In the genomic region with DNA sequence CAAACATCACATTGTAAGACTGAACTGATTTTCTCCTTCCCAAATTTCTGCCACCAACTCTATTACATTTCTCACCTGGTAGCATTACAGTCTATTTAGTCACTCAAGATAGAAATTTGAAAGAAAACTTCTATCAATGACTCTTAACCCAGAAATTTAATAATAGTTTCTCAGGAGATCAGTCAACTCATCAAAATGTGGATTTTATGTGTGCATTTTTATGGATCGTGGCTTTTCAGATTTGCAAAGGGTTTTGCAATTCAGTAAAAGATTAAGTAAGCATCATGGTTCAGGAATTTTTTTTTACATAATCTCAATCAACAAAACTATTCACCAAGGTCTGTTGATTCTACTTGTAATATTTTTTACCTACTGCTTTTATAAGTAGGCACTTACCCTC, we compare ENCODE assay signal across 29 cellular contexts.
DNase-seq lines count a peak whose midpoint lies in the region; ATAC-seq, FAIRE-seq and TF ChIP-seq lines count a peak whose summit lies in the region.
"Had no signal": no experiment of that assay in that cellular context is flagged by ENCODE, and none has a peak within 500 bp of the region (broad histone marks: within the 10 kb centered on the region; RNA-seq: fewer than 3 reads in every experiment).

No MANE protein-coding gene starts in this region.

- no peak overlapping the region for H3K27ac Mint-ChIP-seq in nephron progenitor cell
- H3K27ac Mint-ChIP-seq: activated CD8-positive, alpha-beta memory T cell treated with anti-CD3 and anti-CD28 coated beads, Interleukin-2, amount 10 ng/mL, durations not matched to agents 7 days and 5 days; activated T-cell treated with anti-CD3 and anti-CD28 coated beads, Interleukin-2, amount 50 U/mL, for 72 hours had no signal

- H3K9me3 ChIP-seq in GM23248 (ENCODE audit: low read depth), result no peaks in the 10 kb centered on the region
- no peaks in the 10 kb centered on the region for H3K9me3 ChIP-seq in keratinocyte (ENCODE audit: control insufficient read depth, low read depth, low read length)
- H3K9me3 ChIP-seq in tibial nerve, result no peaks in the 10 kb centered on the region
- H3K9me3 ChIP-seq: gastrocnemius medialis, MG63, neutrophil, psoas muscle had no signal

- H3K27me3 ChIP-seq in GM23248 (replicated peaks; ENCODE audit: insufficient read depth), result no peaks in the 10 kb centered on the region
- no peaks in the 10 kb centered on the region for H3K27me3 ChIP-seq in keratinocyte (ENCODE audit: control insufficient read depth, extremely low read depth, insufficient read depth, low read length)
- H3K27me3 ChIP-seq in tibial nerve, result no peaks in the 10 kb centered on the region
- H3K27me3 ChIP-seq: BLaER1 treated with 17β-estradiol and CSF1 and Interleukin-3, amounts not matched to agents 10 nM and 100 nM; brain microvascular endothelial cell; gastrocnemius medialis; hepatocyte; MG63; neutrophil; stomach had no signal

- H3F3A ChIP-seq in GM23248 (ENCODE audit: insufficient read depth), result peaks cover 7% of the 10 kb centered on the region; the same call in 1 of the 2 replicates

- H2AFZ ChIP-seq in GM23248, result no peak overlapping the region
- H2AFZ ChIP-seq in keratinocyte (ENCODE audit: control insufficient read depth, low read length), result no peak overlapping the region
- H2AFZ ChIP-seq: hepatocyte had no signal

- H3K4me1 ChIP-seq in GM23248 (ENCODE audit: insufficient read depth) (peaks cover 20% of the 10 kb centered on the region), keratinocyte (ENCODE audit: control insufficient read depth, extremely low read depth, insufficient read depth, low read length) (no peaks in the 10 kb centered on the region), tibial nerve (no peaks in the 10 kb centered on the region)
- H3K4me1 ChIP-seq: BLaER1 treated with 17β-estradiol and CSF1 and Interleukin-3, amounts not matched to agents 10 nM and 100 nM; gastrocnemius medialis; psoas muscle; stomach had no signal

- no peak for TF ChIP-seq POLR2A in tibial nerve (IDR thresholded peaks at IDR 0.05)

- H3K4me3 Mint-ChIP-seq in nephron progenitor cell, result no peak overlapping the region
- H3K4me3 Mint-ChIP-seq: activated CD8-positive, alpha-beta memory T cell treated with anti-CD3 and anti-CD28 coated beads, Interleukin-2, amount 10 ng/mL, durations not matched to agents 7 days and 5 days; activated T-cell treated with anti-CD3 and anti-CD28 coated beads, Interleukin-2, amount 50 U/mL, for 72 hours had no signal

- H3K4me2 ChIP-seq in GM23248 (ENCODE audit: unreplicated experiment) (peak overlapping the region; percentile 14), keratinocyte (ENCODE audit: control insufficient read depth, extremely low read depth, insufficient read depth, low read depth, low read length) (no peak overlapping the region)
- H3K4me2 ChIP-seq: BLaER1 treated with 17β-estradiol and CSF1 and Interleukin-3, amounts not matched to agents 10 nM and 100 nM; hepatocyte had no signal

- WGBS in GM23248 (ENCODE audit: low coverage in 1 of 2, low lambda C conversion rate in 2 of 2, missing lambda C conversion rate in 2 of 2), 2 experiments, result 21 to 35% methylated on average over 1 of the region's 1 CpG
- WGBS in tibial nerve, 2 donors, result 73 to 84% methylated on average over 1 of the region's 1 CpG

- no peaks in the 10 kb centered on the region for H3K27me3 Mint-ChIP-seq in nephron progenitor cell (ENCODE audit: low read depth, poor library complexity)
- H3K27me3 Mint-ChIP-seq: activated CD8-positive, alpha-beta memory T cell treated with anti-CD3 and anti-CD28 coated beads, Interleukin-2, amount 10 ng/mL, durations not matched to agents 7 days and 5 days had no signal

- H3K79me2 ChIP-seq in GM23248 (ENCODE audit: insufficient read depth) (no peaks in the 10 kb centered on the region), keratinocyte (ENCODE audit: control insufficient read depth, insufficient read depth, low read length) (no peaks in the 10 kb centered on the region)
- H3K79me2 ChIP-seq: hepatocyte had no signal

- ATAC-seq in HG03469 (IDR thresholded peaks at IDR 0.05; ENCODE audit: unreplicated experiment), result no peak
- ATAC-seq: activated CD8-positive, alpha-beta memory T cell treated with anti-CD3 and anti-CD28 coated beads, Interleukin-2, amount 10 ng/mL, durations not matched to agents 7 days and 5 days; activated T-cell treated with anti-CD3 and anti-CD28 coated beads, Interleukin-2, amount 50 U/mL, for 72 hours; gastrocnemius medialis; left lobe of liver; psoas muscle had no signal

- H3K9me2 ChIP-seq in GM23248 (ENCODE audit: insufficient read depth), result no peaks in the 10 kb centered on the region

- no peaks in the 10 kb centered on the region for H3K4me1 Mint-ChIP-seq in nephron progenitor cell
- H3K4me1 Mint-ChIP-seq: activated CD8-positive, alpha-beta memory T cell treated with anti-CD3 and anti-CD28 coated beads, Interleukin-2, amount 10 ng/mL, durations not matched to agents 7 days and 5 days had no signal

- H3K27ac ChIP-seq in GM23248, result 0 out of 2 replicates have a peak overlapping the region, but pooled peaks have one; percentile 2
- no peak overlapping the region for H3K27ac ChIP-seq in keratinocyte (ENCODE audit: control insufficient read depth, insufficient read depth, low read length)
- no peak overlapping the region for H3K27ac ChIP-seq in tibial nerve
- H3K27ac ChIP-seq: BLaER1 treated with 17β-estradiol and CSF1 and Interleukin-3, amounts not matched to agents 10 nM and 100 nM; brain microvascular endothelial cell; gastrocnemius medialis; hepatocyte; neutrophil; psoas muscle; stomach had no signal

- no peaks in the 10 kb centered on the region for H3K36me3 Mint-ChIP-seq in nephron progenitor cell (ENCODE audit: low read depth)

- in situ Hi-C loops in GM23248 (cut with MboI), result no loop called here

- FAIRE-seq in keratinocyte (lab: Jason Lieb, UNC), result no peak
- FAIRE-seq in D721Med (lab: Jason Lieb, UNC), result no peak
- FAIRE-seq: A204.1, H1, K562 had no signal

- peak; percentile 47 for DNase-seq in AG09309 (ENCODE audit: low read depth)
- peak; percentile 45 for DNase-seq in GM23248
- peak; percentile 58 for DNase-seq in amniotic epithelial cell (ENCODE audit: low read depth)
- DNase-seq in keratinocyte (ENCODE audit: low read depth, low spot score), result peak; percentile 9
- DNase-seq in D721Med (ENCODE audit: insufficient read length, low spot score), result no peak
- DNase-seq in tibial nerve (ENCODE audit: low spot score in 2 of 2), result no peak
- no peak for DNase-seq in nephron progenitor cell
- DNase-seq: activated CD4-positive, alpha-beta T cell treated with anti-CD3 and anti-CD28 coated beads, Interleukin-2, amount 50 U/mL, for 1 hour; activated CD8-positive, alpha-beta memory T cell treated with anti-CD3 and anti-CD28 coated beads, Interleukin-2, amount 10 ng/mL, durations not matched to agents 7 days and 5 days; activated naive CD4-positive, alpha-beta T cell; activated T-cell treated with anti-CD3 and anti-CD28 coated beads, Interleukin-2, amount 50 U/mL, for 72 hours; brain microvascular endothelial cell; gastrocnemius medialis; MG63; NCI-H1105 treated with DMSO at 0.1 percent for 48 hours; NCI-H1930; NCI-H524 treated with DMSO at 0.1 percent for 48 hours; NK-92 treated with Interleukin-12 subunit alpha and Interleukin-12 subunit beta, amount 100 ng/mL, for 24 hours; psoas muscle; SHP77 treated with DMSO at 0.1 percent for 48 hours; stomach had no signal

- peaks cover 32% of the 10 kb centered on the region for H3K9me3 Mint-ChIP-seq in nephron progenitor cell

- dilution Hi-C loops in keratinocyte (cut with MboI; ENCODE audit: extremely low pct_ligation_motif_present, low sequenced_read_pairs), result no loop called here

- TF ChIP-seq EP300 in tibial nerve (IDR thresholded peaks at IDR 0.05), result no peak

- no peaks in the 10 kb centered on the region for H3K9me1 ChIP-seq in keratinocyte (ENCODE audit: control insufficient read depth, extremely low read depth, insufficient read depth, low read length)

- H3K36me3 ChIP-seq in GM23248 (ENCODE audit: low read depth) (no peaks in the 10 kb centered on the region), keratinocyte (ENCODE audit: control insufficient read depth in 2 of 2, extremely low read depth in 1 of 2, insufficient read depth in 2 of 2, low read length in 2 of 2) (no peaks in the 10 kb centered on the region), tibial nerve (no peaks in the 10 kb centered on the region)
- H3K36me3 ChIP-seq: BLaER1 treated with 17β-estradiol and CSF1 and Interleukin-3, amounts not matched to agents 10 nM and 100 nM; brain microvascular endothelial cell; gastrocnemius medialis; MG63; neutrophil; stomach had no signal

- H3K9ac ChIP-seq in GM23248, result no peak overlapping the region
- H3K9ac ChIP-seq in keratinocyte (ENCODE audit: control insufficient read depth, extremely low read depth, insufficient read depth, low read length), result no peak overlapping the region
- H3K9ac ChIP-seq: BLaER1 treated with 17β-estradiol and CSF1 and Interleukin-3, amounts not matched to agents 10 nM and 100 nM had no signal

- no peaks in the 10 kb centered on the region for H4K20me1 ChIP-seq in GM23248 (ENCODE audit: insufficient read depth)
- no peaks in the 10 kb centered on the region for H4K20me1 ChIP-seq in keratinocyte (ENCODE audit: control insufficient read depth, extremely low read depth, insufficient read depth, low read length)
- H4K20me1 ChIP-seq: BLaER1 treated with 17β-estradiol and CSF1 and Interleukin-3, amounts not matched to agents 10 nM and 100 nM had no signal

- H3K4me3 ChIP-seq in AG09309 (ENCODE audit: control insufficient read depth, low read depth, low read length) (no peak overlapping the region), GM23248 (no peak overlapping the region), keratinocyte (ENCODE audit: control insufficient read depth in 2 of 3, extremely low read depth in 1 of 3, insufficient read depth in 2 of 3, low read depth in 1 of 3, low read length in 3 of 3) (no peak overlapping the region), tibial nerve (no peak overlapping the region)
- H3K4me3 ChIP-seq: BLaER1 treated with 17β-estradiol and CSF1 and Interleukin-3, amounts not matched to agents 10 nM and 100 nM; gastrocnemius medialis; hepatocyte; K562; MG63; psoas muscle; stomach had no signal

- TF ChIP-seq CTCF in AG09309 (IDR thresholded peaks at IDR 0.05; ENCODE audit: control insufficient read depth, insufficient read depth, low read depth, low read length, missing control alignments) (no peak), keratinocyte (optimal IDR thresholded peaks at IDR 0.05 in 1 of 3, IDR thresholded peaks at IDR 0.05 in 1 of 3, conservative IDR thresholded peaks at IDR 0.05 in 1 of 3; ENCODE audit: extremely low read depth in 1 of 3, insufficient read depth in 2 of 3, low read length in 3 of 3) (no peak), D721Med (IDR thresholded peaks at IDR 0.05; ENCODE audit: insufficient read depth, missing control alignments) (no peak), tibial nerve (IDR thresholded peaks at IDR 0.05) (no peak), nephron progenitor cell (IDR thresholded peaks at IDR 0.05) (no peak)

Comparison
In these comparisons a context has a peak if more than half of its experiments do, and no peak if none do; other contexts are left out.
1. DNase-seq: peak in AG09309 (single experiment), GM23248 (single experiment), amniotic epithelial cell (single experiment) and keratinocyte (single experiment); none in D721Med (single experiment), tibial nerve (0 of 2) and nephron progenitor cell (single experiment).